1 cellular context compared by ENCODE assay signal in the genomic region with DNA sequence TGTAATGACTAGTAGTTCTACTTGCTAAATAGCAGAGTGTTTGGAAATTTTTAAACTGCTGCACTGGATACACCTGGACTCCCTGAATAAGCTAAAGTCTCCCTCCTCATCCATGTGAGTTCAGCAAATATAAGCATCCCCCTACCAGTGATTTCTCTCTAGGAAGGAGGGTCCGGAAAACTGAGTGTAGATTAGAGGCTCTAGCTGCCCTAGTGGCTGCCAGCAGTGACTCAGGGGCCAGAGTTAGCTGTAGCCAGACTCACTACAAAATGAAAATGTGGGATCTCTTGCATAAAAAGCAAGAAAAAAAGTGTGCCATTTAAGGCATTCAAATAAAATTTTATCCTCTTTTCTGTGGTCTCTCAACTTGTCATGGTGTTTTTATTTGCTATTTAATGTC.
TF ChIP-seq lines count a peak whose summit lies in the region.

No MANE protein-coding gene starts in this region.

TF ChIP-seq in GM23338, 12 proteins besides CTCF, POLR2A, EP300 and RAD21 (continued from another document):
- TF ChIP-seq, protein P1, sequence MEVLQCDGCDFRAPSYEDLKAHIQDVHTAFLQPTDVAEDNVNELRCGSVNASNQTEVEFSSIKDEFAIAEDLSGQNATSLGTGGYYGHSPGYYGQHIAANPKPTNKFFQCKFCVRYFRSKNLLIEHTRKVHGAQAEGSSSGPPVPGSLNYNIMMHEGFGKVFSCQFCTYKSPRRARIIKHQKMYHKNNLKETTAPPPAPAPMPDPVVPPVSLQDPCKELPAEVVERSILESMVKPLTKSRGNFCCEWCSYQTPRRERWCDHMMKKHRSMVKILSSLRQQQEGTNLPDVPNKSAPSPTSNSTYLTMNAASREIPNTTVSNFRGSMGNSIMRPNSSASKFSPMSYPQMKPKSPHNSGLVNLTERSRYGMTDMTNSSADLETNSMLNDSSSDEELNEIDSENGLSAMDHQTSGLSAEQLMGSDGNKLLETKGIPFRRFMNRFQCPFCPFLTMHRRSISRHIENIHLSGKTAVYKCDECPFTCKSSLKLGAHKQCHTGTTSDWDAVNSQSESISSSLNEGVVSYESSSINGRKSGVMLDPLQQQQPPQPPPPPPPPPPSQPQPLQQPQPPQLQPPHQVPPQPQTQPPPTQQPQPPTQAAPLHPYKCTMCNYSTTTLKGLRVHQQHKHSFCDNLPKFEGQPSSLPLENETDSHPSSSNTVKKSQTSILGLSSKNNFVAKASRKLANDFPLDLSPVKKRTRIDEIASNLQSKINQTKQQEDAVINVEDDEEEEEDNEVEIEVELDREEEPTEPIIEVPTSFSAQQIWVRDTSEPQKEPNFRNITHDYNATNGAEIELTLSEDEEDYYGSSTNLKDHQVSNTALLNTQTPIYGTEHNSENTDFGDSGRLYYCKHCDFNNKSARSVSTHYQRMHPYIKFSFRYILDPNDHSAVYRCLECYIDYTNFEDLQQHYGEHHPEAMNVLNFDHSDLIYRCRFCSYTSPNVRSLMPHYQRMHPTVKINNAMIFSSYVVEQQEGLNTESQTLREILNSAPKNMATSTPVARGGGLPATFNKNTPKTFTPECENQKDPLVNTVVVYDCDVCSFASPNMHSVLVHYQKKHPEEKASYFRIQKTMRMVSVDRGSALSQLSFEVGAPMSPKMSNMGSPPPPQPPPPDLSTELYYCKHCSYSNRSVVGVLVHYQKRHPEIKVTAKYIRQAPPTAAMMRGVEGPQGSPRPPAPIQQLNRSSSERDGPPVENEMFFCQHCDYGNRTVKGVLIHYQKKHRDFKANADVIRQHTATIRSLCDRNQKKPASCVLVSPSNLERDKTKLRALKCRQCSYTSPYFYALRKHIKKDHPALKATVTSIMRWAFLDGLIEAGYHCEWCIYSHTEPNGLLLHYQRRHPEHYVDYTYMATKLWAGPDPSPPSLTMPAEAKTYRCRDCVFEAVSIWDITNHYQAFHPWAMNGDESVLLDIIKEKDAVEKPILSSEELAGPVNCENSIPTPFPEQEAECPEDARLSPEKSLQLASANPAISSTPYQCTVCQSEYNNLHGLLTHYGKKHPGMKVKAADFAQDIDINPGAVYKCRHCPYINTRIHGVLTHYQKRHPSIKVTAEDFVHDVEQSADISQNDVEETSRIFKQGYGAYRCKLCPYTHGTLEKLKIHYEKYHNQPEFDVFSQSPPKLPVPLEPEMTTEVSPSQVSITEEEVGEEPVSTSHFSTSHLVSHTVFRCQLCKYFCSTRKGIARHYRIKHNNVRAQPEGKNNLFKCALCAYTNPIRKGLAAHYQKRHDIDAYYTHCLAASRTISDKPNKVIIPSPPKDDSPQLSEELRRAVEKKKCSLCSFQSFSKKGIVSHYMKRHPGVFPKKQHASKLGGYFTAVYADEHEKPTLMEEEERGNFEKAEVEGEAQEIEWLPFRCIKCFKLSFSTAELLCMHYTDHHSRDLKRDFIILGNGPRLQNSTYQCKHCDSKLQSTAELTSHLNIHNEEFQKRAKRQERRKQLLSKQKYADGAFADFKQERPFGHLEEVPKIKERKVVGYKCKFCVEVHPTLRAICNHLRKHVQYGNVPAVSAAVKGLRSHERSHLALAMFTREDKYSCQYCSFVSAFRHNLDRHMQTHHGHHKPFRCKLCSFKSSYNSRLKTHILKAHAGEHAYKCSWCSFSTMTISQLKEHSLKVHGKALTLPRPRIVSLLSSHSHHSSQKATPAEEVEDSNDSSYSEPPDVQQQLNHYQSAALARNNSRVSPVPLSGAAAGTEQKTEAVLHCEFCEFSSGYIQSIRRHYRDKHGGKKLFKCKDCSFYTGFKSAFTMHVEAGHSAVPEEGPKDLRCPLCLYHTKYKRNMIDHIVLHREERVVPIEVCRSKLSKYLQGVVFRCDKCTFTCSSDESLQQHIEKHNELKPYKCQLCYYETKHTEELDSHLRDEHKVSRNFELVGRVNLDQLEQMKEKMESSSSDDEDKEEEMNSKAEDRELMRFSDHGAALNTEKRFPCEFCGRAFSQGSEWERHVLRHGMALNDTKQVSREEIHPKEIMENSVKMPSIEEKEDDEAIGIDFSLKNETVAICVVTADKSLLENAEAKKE (CRISPR knock-in tag; IDR thresholded peaks at IDR 0.05): no peak
